Comparison of ENCODE assay signal across 1 cellular context in the genomic region with DNA sequence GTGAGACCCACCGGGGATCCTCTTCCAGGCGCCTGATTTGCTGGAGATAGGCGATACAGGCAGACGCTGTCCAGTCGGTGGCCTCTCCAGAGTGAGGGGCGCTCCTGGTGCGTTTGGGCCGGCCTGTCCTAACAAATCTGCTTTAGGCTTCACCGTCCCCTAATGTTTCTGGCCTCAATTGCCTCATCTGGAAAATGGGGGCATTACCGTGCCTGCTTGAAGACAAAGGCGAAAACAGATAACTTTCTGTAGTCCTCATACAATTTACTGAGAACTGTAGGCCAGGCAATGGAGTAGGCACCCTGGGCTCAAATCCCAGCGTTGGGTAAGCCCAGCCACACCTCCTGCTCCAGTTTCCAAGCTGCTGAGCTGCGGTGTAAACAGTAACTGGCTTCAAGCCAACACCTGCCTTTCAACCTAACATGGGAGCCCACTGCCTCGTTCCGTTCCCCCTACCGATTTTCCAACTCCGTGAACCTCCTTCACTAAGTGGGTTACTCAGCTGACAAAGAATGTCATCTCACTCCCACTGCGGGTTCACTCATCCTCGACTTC.
TF ChIP-seq lines count a peak whose summit lies in the region.

No MANE protein-coding gene starts in this region.

TF ChIP-seq in IMR-90, 13 proteins besides CTCF, POLR2A, EP300 and RAD21 (continued from another document):
- TF ChIP-seq BHLHE40 (IDR thresholded peaks at IDR 0.05; ENCODE audit: low read depth, low read length) (no peak), MAZ (IDR thresholded peaks at IDR 0.05; ENCODE audit: borderline replicate concordance, low read depth, low read length) (no peak), NFE2L2 (IDR thresholded peaks at IDR 0.05; ENCODE audit: low read depth, low read length) (no peak), CHD1 (IDR thresholded peaks at IDR 0.05; ENCODE audit: low read depth, low read length) (no peak), CEBPB (IDR thresholded peaks at IDR 0.05; ENCODE audit: low read depth, low read length) (no peak), RFX5 (IDR thresholded peaks at IDR 0.05; ENCODE audit: low read depth, low read length) (no peak), MXI1 (IDR thresholded peaks at IDR 0.05; ENCODE audit: borderline replicate concordance, low read depth, low read length) (no peak)
